24 cellular contexts compared by ENCODE assay signal in genomic region chr11:59095972-59096575, GRCh38. TPM values are rescaled to one million over a fixed set of nuclear protein-coding genes. Genes with fewer than 3 reads are reported as not detected.
"Had no signal": no experiment of that assay in that cellular context is flagged by ENCODE, and none has a peak within 500 bp of the region (broad histone marks: within the 10 kb centered on the region; RNA-seq: fewer than 3 reads in every experiment).

No MANE protein-coding gene starts in this region.

RNA-seq across cellular contexts. Expression of gene GLYATL1B, which starts 10.0 kb away (rescaled TPM):
- total RNA-seq: activated CD4-positive, alpha-beta memory T cell treated with anti-CD3 and anti-CD28 coated beads for 36 hours; activated CD4-positive, alpha-beta T cell treated with anti-CD3 and anti-CD28 coated beads for 36 hours; activated CD4-positive, alpha-beta T cell treated with anti-CD3 and anti-CD28 coated beads, Interleukin-2, amount 10 ng/mL, durations not matched to agents 24 days and 14 days; activated CD8-positive, alpha-beta memory T cell treated with anti-CD3 and anti-CD28 coated beads for 36 hours; activated CD8-positive, alpha-beta memory T cell treated with anti-CD3 and anti-CD28 coated beads, Interleukin-2, amount 10 ng/mL, durations not matched to agents 7 days and 5 days; activated CD8-positive, alpha-beta T cell treated with anti-CD3 and anti-CD28 coated beads, Interleukin-2, amount 10 ng/mL, durations not matched to agents 7 days and 5 days; activated naive CD4-positive, alpha-beta T cell treated with anti-CD3 and anti-CD28 coated beads for 36 hours; activated naive CD8-positive, alpha-beta T cell treated with anti-CD3 and anti-CD28 coated beads for 36 hours; activated T-helper 1 cell treated with anti-CD3 and anti-CD28 coated beads, Interleukin-12 subunit alpha, Interleukin-12 subunit beta, Interleukin-2, Interleukin-4 antibody, amounts not matched to agents 30 ng/mL and 10 ng/mL and 1 ng/mL, durations not matched to agents 14 hours and 24 hours and 36 hours; activated T-helper 2 cell treated with anti-CD3 and anti-CD28 coated beads, Interferon-gamma antibody, Interleukin-2, Interleukin-4, amounts not matched to agents 10 μg/mL and 5 μg/mL and 100 μg/mL, durations not matched to agents 14 hours and 24 hours and 36 hours; ascending aorta; breast epithelium; cardiac muscle cell; colonic mucosa; dermis microvascular lymphatic vessel endothelial cell; endothelial cell of umbilical vein; esophagus squamous epithelium; fibroblast of lung; fibroblast of villous mesenchyme; gastroesophageal sphincter; glomerular endothelial cell; T-cell; T-helper 2 cell treated with Interferon-gamma antibody and Interleukin-4, amounts not matched to agents 100 ng/mL and 5 ng/mL, for 36 hours had no signal
- polyA plus RNA-seq: cardiac muscle cell, endothelial cell of umbilical vein, esophagus, fibroblast of lung had no signal

RNA-seq across cellular contexts. Expression of gene FAM111B, which starts 11.0 kb away (rescaled TPM):
- total RNA-seq: ascending aorta had no signal
